9 cellular contexts compared by ENCODE assay signal in the genomic region with DNA sequence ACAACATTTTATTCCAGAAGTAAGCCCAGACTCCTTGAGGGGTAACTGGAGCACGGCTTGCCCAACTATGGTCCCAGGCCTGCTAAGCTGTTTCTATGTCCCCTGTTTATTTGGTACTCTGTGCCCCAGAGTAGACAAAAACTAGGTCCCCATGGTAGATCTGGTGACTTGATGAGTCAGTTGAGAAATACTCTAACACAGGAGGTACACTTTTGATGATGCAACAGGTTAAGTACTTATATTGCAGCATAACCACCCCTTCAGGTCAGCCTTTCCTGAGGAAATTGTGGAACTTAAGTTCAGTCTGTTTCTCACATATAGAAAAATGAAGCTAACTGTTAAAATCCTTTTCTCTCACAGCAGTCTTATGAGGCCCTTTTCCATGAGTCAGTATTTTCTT. TPM values are rescaled to one million over a fixed set of nuclear protein-coding genes. Genes with fewer than 3 reads are reported as not detected.
DNase-seq lines count a peak whose midpoint lies in the region; ATAC-seq, FAIRE-seq and TF ChIP-seq lines count a peak whose summit lies in the region.
"Had no signal": no experiment of that assay in that cellular context is flagged by ENCODE, and none has a peak within 500 bp of the region (broad histone marks: within the 10 kb centered on the region; RNA-seq: fewer than 3 reads in every experiment).

No MANE protein-coding gene starts in this region.

- peak overlapping the region; percentile 74 for H3K27ac Mint-ChIP-seq in CD8-positive, alpha-beta T cell

- H2AFZ ChIP-seq in osteoblast (ENCODE audit: low read length), result no peak overlapping the region

- H3K36me3 ChIP-seq in CD8-positive, alpha-beta T cell (ENCODE audit: insufficient read depth, low read length), result peaks cover 54% of the 10 kb centered on the region
- peaks cover 60% of the 10 kb centered on the region for H3K36me3 ChIP-seq in osteoblast (ENCODE audit: insufficient read depth, low read length)

- H4K20me1 ChIP-seq in osteoblast (ENCODE audit: insufficient read depth, low read length), result no peaks in the 10 kb centered on the region

- peaks cover 6% of the 10 kb centered on the region for H3K4me1 ChIP-seq in CD8-positive, alpha-beta T cell (ENCODE audit: insufficient read depth, low read length)
- peaks cover 65% of the 10 kb centered on the region for H3K4me1 ChIP-seq in osteoblast (ENCODE audit: insufficient read depth, low read length)

- H3K27ac ChIP-seq in CD8-positive, alpha-beta T cell (ENCODE audit: low read depth, low read length), result no peak overlapping the region
- H3K27ac ChIP-seq in osteoblast (ENCODE audit: low read depth, low read length), result peak overlapping the region; percentile 100

- H3K36me3 Mint-ChIP-seq in CD8-positive, alpha-beta T cell, result peaks cover 88% of the 10 kb centered on the region

- H3K27me3 Mint-ChIP-seq in CD8-positive, alpha-beta T cell (ENCODE audit: low read depth), result no peaks in the 10 kb centered on the region

- H3K4me3 Mint-ChIP-seq in CD8-positive, alpha-beta T cell, result no peak overlapping the region

- CTCF ChIA-PET in CD8-positive, alpha-beta T cell (lab: Charles Lee), result no interaction called here

- no peak overlapping the region for H3K4me3 ChIP-seq in CD8-positive, alpha-beta T cell (ENCODE audit: low read depth, low read length)
- H3K4me3 ChIP-seq in osteoblast (ENCODE audit: insufficient read depth, low read length), result no peak overlapping the region

- H3K9me3 Mint-ChIP-seq in CD8-positive, alpha-beta T cell, result no peaks in the 10 kb centered on the region

- no peaks in the 10 kb centered on the region for H3K9me3 ChIP-seq in CD8-positive, alpha-beta T cell (ENCODE audit: low read length)
- no peaks in the 10 kb centered on the region for H3K9me3 ChIP-seq in osteoblast (ENCODE audit: low read depth, low read length)

- ATAC-seq in CD8-positive, alpha-beta T cell, result peak; percentile 12
- ATAC-seq in HG02870 (IDR thresholded peaks at IDR 0.05; ENCODE audit: unreplicated experiment) (no peak), GM18867 (IDR thresholded peaks at IDR 0.05; ENCODE audit: unreplicated experiment) (no peak)

- intact Hi-C loops in CD8-positive, alpha-beta T cell (cut with DNase I, micrococcal nuclease), result no loop called here

- POLR2A ChIA-PET in CD8-positive, alpha-beta T cell (lab: Charles Lee), result interaction anchor here (0.8 kb wide), 1 partner anchor 155 kb away, joined by 3 read pairs; no protein-coding TSS in a partner anchor

- FAIRE-seq in D721Med (lab: Jason Lieb, UNC), result no peak
- FAIRE-seq: endometrium had no signal

- H3K4me1 Mint-ChIP-seq in CD8-positive, alpha-beta T cell (ENCODE audit: low read depth), result peaks cover 17% of the 10 kb centered on the region

- peak overlapping the region; percentile 39 for H3K4me2 ChIP-seq in osteoblast (ENCODE audit: insufficient read depth, low read length)

- DNase-seq in CD8-positive, alpha-beta T cell, result no peak
- peak; percentile 13 for DNase-seq in OCI-M1 (lab: John Stamatoyannopoulos, UW)
- DNase-seq in dedifferentiated amniotic fluid mesenchymal stem cell (ENCODE audit: extremely low spot score), result peak; percentile 33
- DNase-seq in osteoblast (ENCODE audit: insufficient read length, low spot score, missing footprints), result no peak
- DNase-seq in D721Med (ENCODE audit: insufficient read length, low spot score), result no peak
- no peak for DNase-seq in NCI-H128 (lab: John Stamatoyannopoulos, UW; ENCODE audit: unreplicated experiment)

- no peak for TF ChIP-seq CTCF in CD8-positive, alpha-beta T cell (IDR thresholded peaks at IDR 0.05)
- no peak for TF ChIP-seq CTCF in osteoblast (IDR thresholded peaks at IDR 0.05; ENCODE audit: extremely low read depth, low read depth, low read length)
- TF ChIP-seq CTCF in D721Med (IDR thresholded peaks at IDR 0.05; ENCODE audit: insufficient read depth, missing control alignments), result no peak

- H3K27me3 ChIP-seq in CD8-positive, alpha-beta T cell (ENCODE audit: insufficient read depth, low read length), result no peaks in the 10 kb centered on the region
- no peaks in the 10 kb centered on the region for H3K27me3 ChIP-seq in osteoblast (ENCODE audit: insufficient read depth, low read length)

- H3K79me2 ChIP-seq in osteoblast (ENCODE audit: insufficient read depth, low read length), result peaks cover 14% of the 10 kb centered on the region

RNA-seq across cellular contexts. Expression of a gene that starts 19.6 kb away (rescaled TPM):
- 10 to 100 TPM; 12.3 TPM for total RNA-seq in CD8-positive, alpha-beta T cell
- total RNA-seq in osteoblast, result 12.1 and 12.7 TPM in 2 replicates

RNA-seq across cellular contexts. Expression of a gene that starts 26.6 kb away (rescaled TPM):
- total RNA-seq in CD8-positive, alpha-beta T cell, result 10 to 100 TPM; 39.0 to 46.0 TPM
- total RNA-seq in osteoblast, result 167 and 191 TPM in 2 replicates

Comparison
In these comparisons a context has a peak if more than half of its experiments do, and no peak if none do; other contexts are left out.
1. DNase-seq: peak in OCI-M1 (single experiment) and dedifferentiated amniotic fluid mesenchymal stem cell (single experiment); none in CD8-positive, alpha-beta T cell (0 of 7), osteoblast (single experiment), D721Med (single experiment) and NCI-H128 (single experiment).